Comparison of ENCODE assay signal across 29 cellular contexts in the genomic region with DNA sequence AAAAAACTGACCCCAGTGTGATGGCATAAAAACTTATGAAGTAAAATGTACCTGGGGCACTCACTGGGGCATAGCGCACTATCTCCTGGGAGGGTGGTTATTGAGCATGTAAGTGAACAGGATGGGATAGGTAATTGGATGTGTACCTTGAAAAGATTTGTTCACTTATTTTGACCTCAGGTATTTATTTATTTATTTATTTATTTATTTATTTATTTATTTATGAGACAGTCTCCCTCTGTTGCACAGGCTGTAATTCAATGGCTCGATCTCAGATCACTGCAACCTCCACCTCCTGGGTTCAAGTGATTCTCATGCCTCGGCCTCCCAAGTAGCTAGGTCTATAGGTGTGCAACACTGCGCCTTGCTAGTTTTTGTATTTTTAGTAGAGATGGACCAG.
"Had no signal": no experiment of that assay in that cellular context is flagged by ENCODE, and none has a peak within 500 bp of the region (broad histone marks: within the 10 kb centered on the region; RNA-seq: fewer than 3 reads in every experiment).

No MANE protein-coding gene starts in this region.

- ATAC-seq: effector memory CD8-positive, alpha-beta T cell; esophagus mucosa; foreskin keratinocyte; gastrocnemius medialis; gastroesophageal sphincter; heart left ventricle; heart right ventricle had no signal

- H3K27ac ChIP-seq: colonic mucosa, coronary artery, dorsolateral prefrontal cortex, epithelial cell of prostate, esophagus muscularis mucosa, esophagus squamous epithelium, foreskin keratinocyte, gastrocnemius medialis, gastroesophageal sphincter, heart left ventricle, heart right ventricle, hepatocyte had no signal

- H3K9me3 ChIP-seq: colonic mucosa, esophagus muscularis mucosa, esophagus squamous epithelium, gastrocnemius medialis, gastroesophageal sphincter, heart left ventricle had no signal

- H3K4me2 ChIP-seq: hepatocyte had no signal

- H3K36me3 ChIP-seq: colonic mucosa, esophagus muscularis mucosa, esophagus squamous epithelium, gastrocnemius medialis, gastroesophageal sphincter, heart left ventricle, heart right ventricle had no signal

- FAIRE-seq: colon, endometrium, endothelial cell of umbilical vein, frontal cortex had no signal

- H3K4me1 ChIP-seq: colonic mucosa, foreskin keratinocyte, gastrocnemius medialis, gastroesophageal sphincter had no signal

- H3K4me3 ChIP-seq: colonic mucosa, coronary artery, dorsolateral prefrontal cortex, esophagus muscularis mucosa, esophagus squamous epithelium, gastrocnemius medialis, gastroesophageal sphincter, heart left ventricle, heart right ventricle, hepatocyte had no signal

- DNase-seq: colonic mucosa; cortex of kidney; dermis blood vessel endothelial cell; dorsolateral prefrontal cortex; effector CD4-positive, alpha-beta T cell; effector CD8-positive, alpha-beta T cell; effector memory CD4-positive, alpha-beta T cell; effector memory CD8-positive, alpha-beta T cell; endodermal cell; erythroblast; esophagus squamous epithelium; foreskin fibroblast; foreskin keratinocyte; foreskin melanocyte; gastrocnemius medialis; glutamatergic neuron; head of caudate nucleus; heart left ventricle; heart right ventricle had no signal
